Comparison of ENCODE assay signal across 8 cellular contexts in genomic region chr2:161161074-161161577, GRCh38. TPM values are rescaled to one million over a fixed set of nuclear protein-coding genes. Genes with fewer than 3 reads are reported as not detected.
DNase-seq lines count a peak whose midpoint lies in the region; ATAC-seq and TF ChIP-seq lines count a peak whose summit lies in the region.

No MANE protein-coding gene starts in this region.

- intact Hi-C loops in heart left ventricle (cut with DNase I), result loop anchor here in 1 of 10 donors (10.0 kb wide), 1 partner anchor 96 kb away; no protein-coding TSS in a partner anchor
- intact Hi-C loops in Right ventricle myocardium superior (cut with DNase I), result no loop called here
- intact Hi-C loops in breast epithelium (cut with DNase I; ENCODE audit: low total_unique reads), result no loop called here

- H3K36me3 ChIP-seq in heart left ventricle (peaks cover 0 to 17% (median 14%) of the 10 kb centered on the region in 9 donors), Loucy (ENCODE audit: insufficient read depth, low read length) (peaks cover 6% of the 10 kb centered on the region; the same call in 1 of the 2 replicates), breast epithelium (no peaks in the 10 kb centered on the region)

- peak overlapping the region; percentile 92 for H3K4me2 ChIP-seq in Loucy (ENCODE audit: low read depth, low read length, poor library complexity, severe bottlenecking)

- H3K4me3 ChIP-seq in heart left ventricle (peak overlapping the region; percentile 50 to 98 (median 90)), Loucy (ENCODE audit: low read length, poor library complexity, severe bottlenecking) (peak overlapping the region; percentile 90), breast epithelium (peak overlapping the region; percentile 74 to 88 (median 78)), mononuclear cell (ENCODE audit: low read length) (peak overlapping the region; percentile 93)

- no peaks in the 10 kb centered on the region for H3K9me3 ChIP-seq in heart left ventricle
- no peaks in the 10 kb centered on the region for H3K9me3 ChIP-seq in Loucy (ENCODE audit: insufficient read depth, low read depth, low read length)
- no peaks in the 10 kb centered on the region for H3K9me3 ChIP-seq in breast epithelium
- no peaks in the 10 kb centered on the region for H3K9me3 ChIP-seq in mononuclear cell (ENCODE audit: low read depth, low read length)

- H3K9me2 ChIP-seq in Loucy (replicated peaks; ENCODE audit: low read depth, low read length), result no peaks in the 10 kb centered on the region

- TF ChIP-seq POLR2A in heart left ventricle (IDR thresholded peaks at IDR 0.05) (no peak), breast epithelium (IDR thresholded peaks at IDR 0.05) (no peak)

- peak overlapping the region; percentile 81; the same call in 1 of the 2 replicates for H2AFZ ChIP-seq in Loucy (ENCODE audit: low read length)

- peak overlapping the region; percentile 87 to 99 (median 93) for H3K27ac ChIP-seq in heart left ventricle
- H3K27ac ChIP-seq in breast epithelium, result peak overlapping the region; percentile 98 to 99

- 0 to 1% (median 1%) methylated on average over 11 of the region's 11 CpGs for WGBS in heart left ventricle, 4 donors

- DNase-seq in heart left ventricle (no peak), Right ventricle myocardium superior (no peak), breast epithelium (ENCODE audit: low spot score in 2 of 2) (no peak), SHP77 (lab: John Stamatoyannopoulos, UW) (no peak), kidney tubule cell (ENCODE audit: low spot score) (no peak)

- ATAC-seq in heart left ventricle, result no peak
- ATAC-seq in Right ventricle myocardium superior (ENCODE audit: poor library complexity), result no peak
- no peak for ATAC-seq in GM21360 (IDR thresholded peaks at IDR 0.05; ENCODE audit: unreplicated experiment)

- peak overlapping the region; percentile 95 for H3K9ac ChIP-seq in Loucy (ENCODE audit: low read depth, low read length, poor library complexity, severe bottlenecking)

- no peaks in the 10 kb centered on the region for H3K27me3 ChIP-seq in heart left ventricle
- no peaks in the 10 kb centered on the region for H3K27me3 ChIP-seq in Loucy (ENCODE audit: insufficient read depth, low read length, poor library complexity, severe bottlenecking)
- no peaks in the 10 kb centered on the region for H3K27me3 ChIP-seq in breast epithelium
- no peaks in the 10 kb centered on the region for H3K27me3 ChIP-seq in mononuclear cell (ENCODE audit: insufficient read depth, low read length)

- no peaks in the 10 kb centered on the region for H3F3A ChIP-seq in Loucy (ENCODE audit: low read depth)

- H3K79me2 ChIP-seq in Loucy (ENCODE audit: insufficient read depth, low read length), result peaks cover 47% of the 10 kb centered on the region

- H4K20me1 ChIP-seq in Loucy (ENCODE audit: insufficient read depth, low read length, poor library complexity, severe bottlenecking), result peaks cover 36% of the 10 kb centered on the region

- TF ChIP-seq CTCF in heart left ventricle (IDR thresholded peaks at IDR 0.05) (no peak), Loucy (conservative IDR thresholded peaks at IDR 0.05; ENCODE audit: low read length) (no peak), breast epithelium (IDR thresholded peaks at IDR 0.05) (no peak)

- H3K4me1 ChIP-seq in heart left ventricle (peaks cover 2 to 59% (median 28%) of the 10 kb centered on the region in 12 donors), Loucy (ENCODE audit: insufficient read depth, low read length, poor library complexity, severe bottlenecking) (peaks cover 49% of the 10 kb centered on the region), breast epithelium (peaks cover 0 to 13% of the 10 kb centered on the region in 2 donors), mononuclear cell (ENCODE audit: insufficient read depth, low read length) (peaks cover 41% of the 10 kb centered on the region)

RNA-seq across cellular contexts. Expression of gene TANK, which starts 0.9 kb away (rescaled TPM):
- total RNA-seq in heart left ventricle (10 to 100 TPM; 21.5 to 58.5 (median 32.4) TPM), Right ventricle myocardium superior (25.7 TPM), breast epithelium (100 to 1,000 TPM; 128 to 242 (median 166) TPM), mononuclear cell (275 TPM)
- 10 to 100 TPM; 15.4 to 33.0 TPM for polyA plus RNA-seq in heart left ventricle
